39 cellular contexts compared by ENCODE assay signal in genomic region chr9:110383491-110383890, GRCh38. TPM values are rescaled to one million over a fixed set of nuclear protein-coding genes. Genes with fewer than 3 reads are reported as not detected.
"Had no signal": no experiment of that assay in that cellular context is flagged by ENCODE, and none has a peak within 500 bp of the region (broad histone marks: within the 10 kb centered on the region; RNA-seq: fewer than 3 reads in every experiment).

No MANE protein-coding gene starts in this region.

- H3K9ac ChIP-seq: KMS-11 had no signal

- DNase-seq: Karpas-422, Kasumi-1, MG63, MM.1S, MV-4-11, NCI-H1048, NCI-H1092, NCI-H1092 treated with DMSO at 0.1 percent for 48 hours, NCI-H1105, NCI-H1105 treated with DMSO at 0.1 percent for 48 hours, NCI-H1417, NCI-H1417 treated with DMSO at 0.1 percent for 48 hours, NCI-H1436, NCI-H1436 treated with DMSO at 0.1 percent for 48 hours, NCI-H146, NCI-H1694, NCI-H1694 treated with DMSO at 0.1 percent for 48 hours, NCI-H187, NCI-H187 treated with DMSO at 0.1 percent for 48 hours, NCI-H1930, NCI-H2029, NCI-H2029 treated with DMSO at 0.1 percent for 48 hours, NCI-H2081, NCI-H2081 treated with DMSO at 0.1 percent for 48 hours, NCI-H2107, NCI-H2171, NCI-H2171 treated with DMSO at 0.1 percent for 48 hours, NCI-H2227 treated with DMSO at 0.1 percent for 48 hours, NCI-H226, NCI-H345, NCI-H446, NCI-H446 treated with DMSO at 0.1 percent for 48 hours, NCI-H510A, NCI-H510A treated with DMSO at 0.1 percent for 48 hours had no signal

- H3K4me3 ChIP-seq: MG63 had no signal

- H3K27me3 ChIP-seq: MG63 had no signal

- H3K27ac ChIP-seq: KMS-11 had no signal

- H3K4me2 ChIP-seq: KMS-11 had no signal

- H3K9me3 ChIP-seq: MG63 had no signal

RNA-seq across cellular contexts. Expression of gene TXNDC8, which starts 45.8 kb away (rescaled TPM):
- total RNA-seq: LHCN-M2, M059J, MCF 10A, NCI-H460 had no signal
